ENCODE assay signal across 1 cellular context in genomic region chr1:115828101-115829022, GRCh38.
TF ChIP-seq lines count a peak whose summit lies in the region.

No MANE protein-coding gene starts in this region.

TF ChIP-seq in GM23338, 12 proteins besides CTCF, POLR2A, EP300 and RAD21 (continued from another document):
- TF ChIP-seq ZNF462 (CRISPR knock-in tag; IDR thresholded peaks at IDR 0.05) (no peak), STAT1 (IDR thresholded peaks at IDR 0.05; ENCODE audit: unreplicated experiment) (no peak), NANOG (IDR thresholded peaks at IDR 0.05; ENCODE audit: borderline replicate concordance) (no peak), POLR2AphosphoS5 (IDR thresholded peaks at IDR 0.05; ENCODE audit: low read depth) (no peak)
TF ChIP-seq in GM23338: peak in this region for 0.
